1 cellular context compared by ENCODE assay signal in the genomic region with DNA sequence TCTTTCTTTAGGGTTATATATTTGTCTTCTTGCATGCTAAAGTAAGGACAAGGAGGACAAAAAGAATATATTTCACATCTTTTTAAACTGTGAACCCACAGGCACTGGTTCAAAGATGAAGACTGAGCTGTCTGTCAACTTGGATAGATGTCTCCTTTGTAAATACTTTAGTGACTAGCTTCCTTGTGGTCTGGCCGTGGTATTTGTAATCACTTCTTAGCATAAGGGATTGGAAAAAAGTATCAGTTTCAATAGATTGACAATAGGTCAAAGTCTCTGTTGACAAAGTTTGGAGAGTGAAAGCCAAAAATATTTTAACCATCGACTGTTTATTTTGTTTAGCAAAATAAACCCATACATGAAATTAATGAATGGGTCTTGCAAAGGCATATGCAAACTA.
TF ChIP-seq lines count a peak whose summit lies in the region.

No MANE protein-coding gene starts in this region.

TF ChIP-seq in A549, 52 proteins besides CTCF, POLR2A, EP300 and RAD21 (continued from another document):
- TF ChIP-seq, protein P1, sequence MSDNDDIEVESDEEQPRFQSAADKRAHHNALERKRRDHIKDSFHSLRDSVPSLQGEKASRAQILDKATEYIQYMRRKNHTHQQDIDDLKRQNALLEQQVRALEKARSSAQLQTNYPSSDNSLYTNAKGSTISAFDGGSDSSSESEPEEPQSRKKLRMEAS (IDR thresholded peaks at IDR 0.05) = no peak
- no peak for TF ChIP-seq KDM5A (IDR thresholded peaks at IDR 0.05)
